ENCODE assay signal across 8 cellular contexts in genomic region chr3:142999881-143000280, GRCh38. TPM values are rescaled to one million over a fixed set of nuclear protein-coding genes. Genes with fewer than 3 reads are reported as not detected.
A peak's percentile ranks its signal among the peaks of the same experiment; 100 is the strongest.
DNase-seq lines count a peak whose midpoint lies in the region; ATAC-seq and TF ChIP-seq lines count a peak whose summit lies in the region.

No MANE protein-coding gene starts in this region.

- H3K27me3 Mint-ChIP-seq in activated T-cell treated with anti-CD3 and anti-CD28 coated beads, Interleukin-2, amount 50 U/mL, for 4 hours (ENCODE audit: low read depth) = peaks cover 6% of the 10 kb centered on the region

- peak overlapping the region; percentile 97 for H3K4me3 Mint-ChIP-seq in activated T-cell treated with anti-CD3 and anti-CD28 coated beads, Interleukin-2, amount 50 U/mL, for 4 hours
- peak overlapping the region; percentile 97 for H3K4me3 Mint-ChIP-seq in stimulated activated effector memory CD8-positive, alpha-beta T cell treated with anti-CD3 and anti-CD28 coated beads, Interleukin-12 subunit alpha, Interleukin-12 subunit beta, amount 100 ng/mL, for 72 hours

- H3K9me3 Mint-ChIP-seq in activated T-cell treated with anti-CD3 and anti-CD28 coated beads, Interleukin-2, amount 50 U/mL, for 4 hours = no peaks in the 10 kb centered on the region
- no peaks in the 10 kb centered on the region for H3K9me3 Mint-ChIP-seq in stimulated activated effector memory CD8-positive, alpha-beta T cell treated with anti-CD3 and anti-CD28 coated beads, Interleukin-12 subunit alpha, Interleukin-12 subunit beta, amount 100 ng/mL, for 72 hours

- TF ChIP-seq CTCF in fibroblast of villous mesenchyme (IDR thresholded peaks at IDR 0.05; ENCODE audit: insufficient read depth, low read depth, low read length) (no peak), GM20000 (IDR thresholded peaks at IDR 0.05; ENCODE audit: extremely low read depth, missing control alignments) (no peak)

- H3K27ac Mint-ChIP-seq in stimulated activated effector memory CD8-positive, alpha-beta T cell treated with anti-CD3 and anti-CD28 coated beads, Interleukin-12 subunit alpha, Interleukin-12 subunit beta, amount 100 ng/mL, for 72 hours = no peak overlapping the region

- no peak for DNase-seq in activated T-cell treated with anti-CD3 and anti-CD28 coated beads, Interleukin-2, amount 50 U/mL, for 4 hours
- no peak for DNase-seq in activated T-cell treated with anti-CD3 and anti-CD28 coated beads, Interleukin-2, amount 50 U/mL, for 48 hours
- DNase-seq in SK-N-MC (ENCODE audit: low read depth, low spot score) = no peak
- no peak for DNase-seq in fibroblast of villous mesenchyme (ENCODE audit: low read depth)
- no peak for DNase-seq in stimulated activated effector memory CD8-positive, alpha-beta T cell treated with anti-CD3 and anti-CD28 coated beads, Interleukin-12 subunit alpha, Interleukin-12 subunit beta, amount 100 ng/mL, for 72 hours (ENCODE audit: low spot score in 2 of 2)
- DNase-seq in AG08395 (ENCODE audit: low spot score) = no peak
- no peak for DNase-seq in GM20000 (ENCODE audit: low spot score)

- H3K4me1 Mint-ChIP-seq in activated T-cell treated with anti-CD3 and anti-CD28 coated beads, Interleukin-2, amount 50 U/mL, for 4 hours (ENCODE audit: low read depth) = peaks cover 22% of the 10 kb centered on the region
- H3K4me1 Mint-ChIP-seq in stimulated activated effector memory CD8-positive, alpha-beta T cell treated with anti-CD3 and anti-CD28 coated beads, Interleukin-12 subunit alpha, Interleukin-12 subunit beta, amount 100 ng/mL, for 72 hours = peaks cover 27% of the 10 kb centered on the region

- H3K36me3 ChIP-seq in SK-N-MC (ENCODE audit: insufficient read depth, low read length) = 0 out of 2 replicates have a peak, but pooled peaks cover under 1% of the 10 kb centered on the region

- no peak overlapping the region for H3K9ac ChIP-seq in SK-N-MC (ENCODE audit: insufficient read length)

- no peak overlapping the region for H3K27ac ChIP-seq in SK-N-MC

- no peak for ATAC-seq in activated T-cell treated with anti-CD3 and anti-CD28 coated beads, Interleukin-2, amount 50 U/mL, for 4 hours
- ATAC-seq in stimulated activated effector memory CD8-positive, alpha-beta T cell treated with anti-CD3 and anti-CD28 coated beads, Interleukin-12 subunit alpha, Interleukin-12 subunit beta, amount 100 ng/mL, for 72 hours = no peak
- no peak for ATAC-seq in HG03039 (IDR thresholded peaks at IDR 0.05; ENCODE audit: unreplicated experiment)

- H3K9me3 ChIP-seq in SK-N-MC (ENCODE audit: low read depth, low read length) = no peaks in the 10 kb centered on the region

- peaks cover 3% of the 10 kb centered on the region for H3K36me3 Mint-ChIP-seq in activated T-cell treated with anti-CD3 and anti-CD28 coated beads, Interleukin-2, amount 50 U/mL, for 4 hours (ENCODE audit: insufficient read depth)
- peaks cover 36% of the 10 kb centered on the region for H3K36me3 Mint-ChIP-seq in stimulated activated effector memory CD8-positive, alpha-beta T cell treated with anti-CD3 and anti-CD28 coated beads, Interleukin-12 subunit alpha, Interleukin-12 subunit beta, amount 100 ng/mL, for 72 hours

- peak overlapping the region; percentile 87 for H3K4me3 ChIP-seq in SK-N-MC
- H3K4me3 ChIP-seq in fibroblast of villous mesenchyme (ENCODE audit: low read depth, low read length) = peak overlapping the region; percentile 68

RNA-seq across cellular contexts. Expression of gene U2SURP, which starts 1.5 kb away (rescaled TPM):
- total RNA-seq in activated T-cell treated with anti-CD3 and anti-CD28 coated beads, Interleukin-2, amount 50 U/mL, for 4 hours = 100 to 1,000 TPM; 156 to 178 (median 170) TPM
- total RNA-seq in fibroblast of villous mesenchyme = 76.0 and 86.4 TPM in 2 replicates

RNA-seq across cellular contexts. Expression of gene PAQR9, which starts 36.4 kb away (rescaled TPM):
- total RNA-seq in activated T-cell treated with anti-CD3 and anti-CD28 coated beads, Interleukin-2, amount 50 U/mL, for 4 hours = not detected
- not detected in 2 replicates for total RNA-seq in fibroblast of villous mesenchyme
